21 cellular contexts compared by ENCODE assay signal in the genomic region with DNA sequence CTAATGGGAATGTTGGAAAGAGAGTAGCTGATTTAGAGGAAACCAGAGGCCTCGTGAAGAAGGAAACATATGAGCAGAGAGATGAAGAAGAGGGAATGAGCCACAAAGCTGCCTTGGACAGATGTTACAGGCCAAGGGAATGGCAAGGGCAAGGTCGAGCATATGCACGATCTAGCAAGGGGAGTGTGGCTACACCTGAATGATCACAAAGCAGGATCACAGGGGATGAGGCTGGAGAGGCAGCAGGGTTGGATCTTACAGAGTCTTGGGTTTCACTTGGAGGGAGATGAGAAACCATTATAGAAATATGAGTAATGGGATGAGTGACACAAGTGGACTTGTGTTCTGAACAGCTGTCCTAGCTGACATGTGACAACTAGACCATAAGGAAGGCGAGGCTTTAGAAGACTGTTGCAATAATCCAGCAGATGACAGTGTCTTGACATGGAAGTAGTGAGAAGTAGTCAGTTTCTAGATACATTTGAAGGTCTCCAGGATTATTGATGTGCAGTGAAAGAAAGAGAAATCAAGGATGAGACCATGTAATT.
"Had no signal": no experiment of that assay in that cellular context is flagged by ENCODE, and none has a peak within 500 bp of the region (broad histone marks: within the 10 kb centered on the region; RNA-seq: fewer than 3 reads in every experiment).

No MANE protein-coding gene starts in this region.

- DNase-seq: activated CD4-positive, alpha-beta T cell treated with anti-CD3 and anti-CD28 coated beads for 1 hour; activated CD4-positive, alpha-beta T cell treated with anti-CD3 and anti-CD28 coated beads, Interleukin-2, amount 50 U/mL, for 4 hours; activated naive CD4-positive, alpha-beta T cell treated with anti-CD3 and anti-CD28 coated beads for 36 hours; activated naive CD8-positive, alpha-beta T cell treated with anti-CD3 and anti-CD28 coated beads, Interleukin-2, amount 50 U/mL, for 24 hours; activated T-cell treated with anti-CD3 and anti-CD28 coated beads for 4 hours; effector memory CD4-positive, alpha-beta T cell; occipital lobe; stimulated activated CD4-positive, alpha-beta T cell treated with anti-CD3 and anti-CD28 coated beads, Interleukin-4, amount 100 ng/mL, for 24 hours; stimulated activated naive CD4-positive, alpha-beta T cell; T-helper 1 cell; T1000 had no signal

- H3K27ac ChIP-seq: ascending aorta, breast epithelium, epithelial cell of prostate, right atrium auricular region, skin epidermis had no signal

- H3K36me3 ChIP-seq: ascending aorta, breast epithelium, right atrium auricular region had no signal

- H3K4me1 Mint-ChIP-seq: activated naive CD8-positive, alpha-beta T cell treated with anti-CD3 and anti-CD28 coated beads, Interleukin-2, amount 50 U/mL, for 24 hours; activated T-helper 17 cell treated with anti-CD3 and anti-CD28 coated beads, Interleukin-2, amount 50 U/mL, for 72 hours had no signal

- H3K27me3 ChIP-seq: ascending aorta, breast epithelium, right atrium auricular region had no signal

- H3K36me3 Mint-ChIP-seq: type B pancreatic cell had no signal

- H3K4me3 Mint-ChIP-seq: activated naive CD4-positive, alpha-beta T cell treated with anti-CD3 and anti-CD28 coated beads for 36 hours; activated naive CD8-positive, alpha-beta T cell treated with anti-CD3 and anti-CD28 coated beads, Interleukin-2, amount 50 U/mL, for 24 hours; activated T-helper 17 cell treated with anti-CD3 and anti-CD28 coated beads, Interleukin-2, amount 50 U/mL, for 72 hours; dendritic cell treated with granulocyte-macrophage colony-stimulating factor and Interleukin-4, amounts not matched to agents 40 ng/mL and 50 ng/mL, for 4 days; memory B cell; nephron; type B pancreatic cell had no signal

- H3K27ac Mint-ChIP-seq: activated naive CD4-positive, alpha-beta T cell treated with anti-CD3 and anti-CD28 coated beads for 36 hours; activated naive CD8-positive, alpha-beta T cell treated with anti-CD3 and anti-CD28 coated beads, Interleukin-2, amount 50 U/mL, for 24 hours; activated T-helper 17 cell treated with anti-CD3 and anti-CD28 coated beads, Interleukin-2, amount 50 U/mL, for 72 hours; dendritic cell treated with granulocyte-macrophage colony-stimulating factor and Interleukin-4, amounts not matched to agents 40 ng/mL and 50 ng/mL, for 4 days; memory B cell; nephron; type B pancreatic cell had no signal

- H3K4me1 ChIP-seq: ascending aorta, breast epithelium, right atrium auricular region had no signal

- H3K9me3 Mint-ChIP-seq: activated naive CD4-positive, alpha-beta T cell treated with anti-CD3 and anti-CD28 coated beads for 36 hours; activated naive CD8-positive, alpha-beta T cell treated with anti-CD3 and anti-CD28 coated beads, Interleukin-2, amount 50 U/mL, for 24 hours; activated T-helper 17 cell treated with anti-CD3 and anti-CD28 coated beads, Interleukin-2, amount 50 U/mL, for 72 hours; dendritic cell treated with granulocyte-macrophage colony-stimulating factor and Interleukin-4, amounts not matched to agents 40 ng/mL and 50 ng/mL, for 4 days; memory B cell had no signal

- H3K9me3 ChIP-seq: ascending aorta, breast epithelium, right atrium auricular region had no signal

- H3K4me3 ChIP-seq: ascending aorta, breast epithelium, right atrium auricular region, skin epidermis had no signal

- H3K27me3 Mint-ChIP-seq: activated naive CD8-positive, alpha-beta T cell treated with anti-CD3 and anti-CD28 coated beads, Interleukin-2, amount 50 U/mL, for 24 hours; activated T-helper 17 cell treated with anti-CD3 and anti-CD28 coated beads, Interleukin-2, amount 50 U/mL, for 72 hours; dendritic cell treated with granulocyte-macrophage colony-stimulating factor and Interleukin-4, amounts not matched to agents 40 ng/mL and 50 ng/mL, for 4 days had no signal
